18 cellular contexts compared by ENCODE assay signal in the genomic region with DNA sequence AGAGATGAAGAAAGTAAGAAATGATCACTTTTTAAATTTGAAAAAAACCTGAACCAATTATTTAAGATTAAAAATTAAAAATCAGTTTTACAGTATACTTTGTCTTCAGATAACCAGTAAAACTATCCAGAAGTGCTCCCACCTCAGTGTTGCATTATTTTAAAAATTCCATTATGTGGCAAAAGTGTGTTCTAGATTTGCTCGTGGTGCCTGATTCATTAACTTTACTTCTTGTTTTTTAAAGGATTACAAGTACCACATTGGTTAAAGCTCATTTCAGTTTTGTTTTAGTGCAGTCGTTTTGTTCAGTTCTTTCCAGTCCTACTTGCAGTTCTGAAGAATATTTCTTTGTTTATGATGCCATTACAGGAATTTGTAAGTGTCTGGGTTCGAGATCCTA.
DNase-seq lines count a peak whose midpoint lies in the region; ATAC-seq and TF ChIP-seq lines count a peak whose summit lies in the region.
"Had no signal": no experiment of that assay in that cellular context is flagged by ENCODE, and none has a peak within 500 bp of the region (broad histone marks: within the 10 kb centered on the region; RNA-seq: fewer than 3 reads in every experiment).

No MANE protein-coding gene starts in this region.

- no peaks in the 10 kb centered on the region for H3K27me3 ChIP-seq in naive thymus-derived CD4-positive, alpha-beta T cell (ENCODE audit: control insufficient read depth in 2 of 2, insufficient read depth in 2 of 2, low read length in 2 of 2)
- H3K27me3 ChIP-seq: BLaER1 had no signal

- peaks cover 7% of the 10 kb centered on the region for H3K4me1 Mint-ChIP-seq in activated CD8-positive, alpha-beta T cell treated with anti-CD3 and anti-CD28 coated beads, Interleukin-2, amount 10 ng/mL, durations not matched to agents 7 days and 5 days (ENCODE audit: low read depth)
- peaks cover 5% of the 10 kb centered on the region for H3K4me1 Mint-ChIP-seq in activated CD8-positive, alpha-beta T cell treated with anti-CD3 and anti-CD28 coated beads for 36 hours (ENCODE audit: low read depth)
- peaks cover 0 to 6% (median 4%) of the 10 kb centered on the region in 7 donors for H3K4me1 Mint-ChIP-seq in naive thymus-derived CD4-positive, alpha-beta T cell

- H3K9me3 Mint-ChIP-seq in activated CD8-positive, alpha-beta T cell treated with anti-CD3 and anti-CD28 coated beads, Interleukin-2, amount 10 ng/mL, durations not matched to agents 7 days and 5 days (ENCODE audit: insufficient read depth), result no peaks in the 10 kb centered on the region
- no peaks in the 10 kb centered on the region for H3K9me3 Mint-ChIP-seq in activated CD8-positive, alpha-beta T cell treated with anti-CD3 and anti-CD28 coated beads for 36 hours
- H3K9me3 Mint-ChIP-seq in naive thymus-derived CD4-positive, alpha-beta T cell, result no peaks in the 10 kb centered on the region

- no peak for TF ChIP-seq CTCF in activated CD8-positive, alpha-beta T cell treated with anti-CD3 and anti-CD28 coated beads for 36 hours (IDR thresholded peaks at IDR 0.05)
- no peak for TF ChIP-seq CTCF in coronary artery (IDR thresholded peaks at IDR 0.05)

- POLR2A ChIA-PET in activated CD8-positive, alpha-beta T cell treated with anti-CD3 and anti-CD28 coated beads, Interleukin-2, amount 10 ng/mL, durations not matched to agents 7 days and 5 days (lab: Charles Lee), result interaction anchor here (0.5 kb wide), 1 partner anchor 358 kb away, joined by 3 read pairs; no protein-coding TSS in a partner anchor
- POLR2A ChIA-PET in activated CD8-positive, alpha-beta T cell treated with anti-CD3 and anti-CD28 coated beads for 36 hours (lab: Charles Lee), result no interaction called here
- POLR2A ChIA-PET in naive thymus-derived CD4-positive, alpha-beta T cell (lab: Charles Lee), result no interaction called here

- H3K4me3 Mint-ChIP-seq in activated CD8-positive, alpha-beta T cell treated with anti-CD3 and anti-CD28 coated beads, Interleukin-2, amount 10 ng/mL, durations not matched to agents 7 days and 5 days, result no peak overlapping the region
- no peak overlapping the region for H3K4me3 Mint-ChIP-seq in activated CD8-positive, alpha-beta T cell treated with anti-CD3 and anti-CD28 coated beads for 36 hours
- H3K4me3 Mint-ChIP-seq in naive thymus-derived CD4-positive, alpha-beta T cell, result no peak overlapping the region

- H3K4me3 ChIP-seq in naive thymus-derived CD4-positive, alpha-beta T cell (ENCODE audit: low read length), result no peak overlapping the region
- no peak overlapping the region for H3K4me3 ChIP-seq in coronary artery
- H3K4me3 ChIP-seq: BLaER1, K562, SJSA1 had no signal

- CTCF ChIA-PET in activated CD8-positive, alpha-beta T cell treated with anti-CD3 and anti-CD28 coated beads, Interleukin-2, amount 10 ng/mL, durations not matched to agents 7 days and 5 days (lab: Charles Lee), result interaction anchor here (0.7 to 1.7 kb wide), 2 partner anchors 9 to 282 kb away, joined by 3 to 6 read pairs; no protein-coding TSS in a partner anchor
- CTCF ChIA-PET in activated CD8-positive, alpha-beta T cell treated with anti-CD3 and anti-CD28 coated beads for 36 hours (lab: Charles Lee), result interaction anchor here (1.0 to 3.2 kb wide), 2 partner anchors 9 to 270 kb away, joined by 6 to 11 read pairs; no protein-coding TSS in a partner anchor
- CTCF ChIA-PET in naive thymus-derived CD4-positive, alpha-beta T cell (lab: Charles Lee), result interaction anchor here (0.7 to 7.7 kb wide), 4 partner anchors 9 to 467 kb away, joined by 3 to 127 read pairs (median 80); no protein-coding TSS in a partner anchor

- no peaks in the 10 kb centered on the region for H3K9me3 ChIP-seq in naive thymus-derived CD4-positive, alpha-beta T cell (ENCODE audit: control insufficient read depth in 2 of 3, low read length in 3 of 3)
- H3K9me3 ChIP-seq: BLaER1, SJSA1 had no signal

- intact Hi-C loops in activated CD8-positive, alpha-beta T cell treated with anti-CD3 and anti-CD28 coated beads for 36 hours (cut with micrococcal nuclease), result loop anchor here (10.0 kb wide), 1 partner anchor 156 kb away; a partner anchor contains a TSS
- intact Hi-C loops in naive thymus-derived CD4-positive, alpha-beta T cell (cut with micrococcal nuclease), result no loop called here

- no peaks in the 10 kb centered on the region for H3K27me3 Mint-ChIP-seq in activated CD8-positive, alpha-beta T cell treated with anti-CD3 and anti-CD28 coated beads, Interleukin-2, amount 10 ng/mL, durations not matched to agents 7 days and 5 days (ENCODE audit: low read depth)
- H3K27me3 Mint-ChIP-seq in activated CD8-positive, alpha-beta T cell treated with anti-CD3 and anti-CD28 coated beads for 36 hours, result no peaks in the 10 kb centered on the region
- H3K27me3 Mint-ChIP-seq in naive thymus-derived CD4-positive, alpha-beta T cell, result no peaks in the 10 kb centered on the region

- no peaks in the 10 kb centered on the region for H3K36me3 ChIP-seq in naive thymus-derived CD4-positive, alpha-beta T cell (ENCODE audit: control insufficient read depth in 2 of 3, insufficient read depth in 3 of 3, low read length in 3 of 3)
- H3K36me3 ChIP-seq: BLaER1, SJSA1 had no signal

- DNase-seq in activated CD8-positive, alpha-beta T cell treated with anti-CD3 and anti-CD28 coated beads, Interleukin-2, amount 10 ng/mL, durations not matched to agents 7 days and 5 days, result no peak
- DNase-seq in activated CD8-positive, alpha-beta T cell treated with anti-CD3 and anti-CD28 coated beads for 36 hours, result no peak
- peak; percentile 68 for DNase-seq in NOMO-1 treated with DMSO at 0.1 percent for 48 hours (lab: John Stamatoyannopoulos, UW; ENCODE audit: unreplicated experiment)
- DNase-seq in naive thymus-derived CD4-positive, alpha-beta T cell, result no peak
- no peak for DNase-seq in midbrain (lab: John Stamatoyannopoulos, UW)
- no peak for DNase-seq in AG20443 (ENCODE audit: low spot score)
- no peak for DNase-seq in coronary artery (ENCODE audit: low spot score)
- DNase-seq: 8988T, GOT3, NCI-H1930, NCI-H526 treated with DMSO at 0.1 percent for 48 hours, PC-3, SW 1271 had no signal

- H3K36me3 Mint-ChIP-seq in activated CD8-positive, alpha-beta T cell treated with anti-CD3 and anti-CD28 coated beads, Interleukin-2, amount 10 ng/mL, durations not matched to agents 7 days and 5 days (ENCODE audit: low read depth), result peaks cover 17% of the 10 kb centered on the region
- peaks cover 7% of the 10 kb centered on the region for H3K36me3 Mint-ChIP-seq in activated CD8-positive, alpha-beta T cell treated with anti-CD3 and anti-CD28 coated beads for 36 hours (ENCODE audit: low read depth)
- H3K36me3 Mint-ChIP-seq in naive thymus-derived CD4-positive, alpha-beta T cell, result peaks cover 0 to 11% (median 0%) of the 10 kb centered on the region in 5 donors

- H3K27ac ChIP-seq in naive thymus-derived CD4-positive, alpha-beta T cell (ENCODE audit: low read depth, low read length), result no peak overlapping the region
- H3K27ac ChIP-seq in coronary artery, result no peak overlapping the region
- H3K27ac ChIP-seq: BLaER1, RWPE1, SJSA1 had no signal

- ATAC-seq in activated CD8-positive, alpha-beta T cell treated with anti-CD3 and anti-CD28 coated beads, Interleukin-2, amount 10 ng/mL, durations not matched to agents 7 days and 5 days, result no peak
- ATAC-seq in activated CD8-positive, alpha-beta T cell treated with anti-CD3 and anti-CD28 coated beads for 36 hours, result no peak
- peak; percentile 34 for ATAC-seq in naive thymus-derived CD4-positive, alpha-beta T cell
- ATAC-seq in HG02870 (IDR thresholded peaks at IDR 0.05; ENCODE audit: unreplicated experiment), result no peak
- ATAC-seq: K562, PC-3 had no signal

- peak overlapping the region; percentile 45 for H3K27ac Mint-ChIP-seq in activated CD8-positive, alpha-beta T cell treated with anti-CD3 and anti-CD28 coated beads, Interleukin-2, amount 10 ng/mL, durations not matched to agents 7 days and 5 days
- no peak overlapping the region for H3K27ac Mint-ChIP-seq in activated CD8-positive, alpha-beta T cell treated with anti-CD3 and anti-CD28 coated beads for 36 hours
- no peak overlapping the region for H3K27ac Mint-ChIP-seq in naive thymus-derived CD4-positive, alpha-beta T cell

- H3K4me1 ChIP-seq in naive thymus-derived CD4-positive, alpha-beta T cell (ENCODE audit: control insufficient read depth in 2 of 2, insufficient read depth in 2 of 2, low read length in 2 of 2), result no peaks in the 10 kb centered on the region
- H3K4me1 ChIP-seq: SJSA1 had no signal
